5 cellular contexts compared by ENCODE assay signal in genomic region chr3:69853033-69853432, GRCh38.
"Had no signal": no experiment of that assay in that cellular context is flagged by ENCODE, and none has a peak within 500 bp of the region (broad histone marks: within the 10 kb centered on the region; RNA-seq: fewer than 3 reads in every experiment).

No MANE protein-coding gene starts in this region.

- H3K27ac ChIP-seq: HL-60 had no signal

- H3K4me1 Mint-ChIP-seq: IgD-negative memory B cell had no signal

- H3K4me3 Mint-ChIP-seq: IgD-negative memory B cell had no signal

- H3K27ac Mint-ChIP-seq: IgD-negative memory B cell had no signal

- ATAC-seq: HepG2, K562 had no signal

- H3K4me3 ChIP-seq: K562 had no signal

- H3K9me3 Mint-ChIP-seq: IgD-negative memory B cell had no signal

- DNase-seq: KBM-7 had no signal

- H3K36me3 Mint-ChIP-seq: IgD-negative memory B cell had no signal
